Comparison of ENCODE assay signal across 8 cellular contexts in genomic region chr3:167684389-167684993, GRCh38. TPM values are rescaled to one million over a fixed set of nuclear protein-coding genes. Genes with fewer than 3 reads are reported as not detected.
DNase-seq lines count a peak whose midpoint lies in the region; ATAC-seq and TF ChIP-seq lines count a peak whose summit lies in the region.

No MANE protein-coding gene starts in this region.

- peak; percentile 70 for TF ChIP-seq CTCF in foreskin keratinocyte (conservative IDR thresholded peaks at IDR 0.05)

- H3K4me3 Mint-ChIP-seq in activated CD8-positive, alpha-beta T cell treated with anti-CD3 and anti-CD28 coated beads, Interleukin-2, amount 10 ng/mL, durations not matched to agents 7 days and 5 days = no peak overlapping the region

- no peak overlapping the region for H3K9ac ChIP-seq in trophoblast cell (ENCODE audit: low read length)

- no peaks in the 10 kb centered on the region for H3K9me3 Mint-ChIP-seq in activated CD8-positive, alpha-beta T cell treated with anti-CD3 and anti-CD28 coated beads, Interleukin-2, amount 10 ng/mL, durations not matched to agents 7 days and 5 days (ENCODE audit: insufficient read depth)

- H2BK12ac ChIP-seq in trophoblast cell (ENCODE audit: low read length) = no peak overlapping the region

- H3K4me1 ChIP-seq in foreskin keratinocyte = no peaks in the 10 kb centered on the region
- H3K4me1 ChIP-seq in trophoblast cell (ENCODE audit: control insufficient read depth in 1 of 2, insufficient read depth in 2 of 2, low read length in 2 of 2) = no peaks in the 10 kb centered on the region

- no peak overlapping the region for H4K8ac ChIP-seq in trophoblast cell (ENCODE audit: low read depth, low read length)

- no peaks in the 10 kb centered on the region for H3K9me3 ChIP-seq in trophoblast cell (ENCODE audit: insufficient read depth, low read depth, low read length)

- DNase-seq in DMS153 (lab: John Stamatoyannopoulos, UW) (peak; percentile 16), NCI-H526 (lab: John Stamatoyannopoulos, UW) (peak; percentile 38 to 75), foreskin keratinocyte (peak in 1 of 2 donors; percentile 39), trophoblast cell (peak; percentile 75 to 94)
- DNase-seq in activated CD8-positive, alpha-beta T cell treated with anti-CD3 and anti-CD28 coated beads, Interleukin-2, amount 10 ng/mL, durations not matched to agents 7 days and 5 days = peak; percentile 72

- no peak overlapping the region for H3K27ac ChIP-seq in foreskin keratinocyte
- no peak overlapping the region for H3K27ac ChIP-seq in trophoblast cell (ENCODE audit: low read depth, low read length)

- no peak overlapping the region for H3K4me3 ChIP-seq in trophoblast cell (ENCODE audit: low read depth, low read length)

- no peak overlapping the region for H3K14ac ChIP-seq in trophoblast cell (ENCODE audit: low read length)

- POLR2A ChIA-PET in activated CD8-positive, alpha-beta T cell treated with anti-CD3 and anti-CD28 coated beads, Interleukin-2, amount 10 ng/mL, durations not matched to agents 7 days and 5 days (lab: Charles Lee) = no interaction called here

- no peak overlapping the region for H3K4me2 ChIP-seq in trophoblast cell (ENCODE audit: low read length)

- ATAC-seq in GM19328 (IDR thresholded peaks at IDR 0.05; ENCODE audit: unreplicated experiment) (peak; percentile 75), HG03432 (IDR thresholded peaks at IDR 0.05; ENCODE audit: unreplicated experiment) (peak; percentile 84), foreskin keratinocyte (peak; percentile 76), HG03196 (IDR thresholded peaks at IDR 0.05; ENCODE audit: unreplicated experiment) (no peak)
- peak; percentile 77 for ATAC-seq in activated CD8-positive, alpha-beta T cell treated with anti-CD3 and anti-CD28 coated beads, Interleukin-2, amount 10 ng/mL, durations not matched to agents 7 days and 5 days

- H3K27me3 Mint-ChIP-seq in activated CD8-positive, alpha-beta T cell treated with anti-CD3 and anti-CD28 coated beads, Interleukin-2, amount 10 ng/mL, durations not matched to agents 7 days and 5 days (ENCODE audit: low read depth) = no peaks in the 10 kb centered on the region

- H3K27me3 ChIP-seq in foreskin keratinocyte = no peaks in the 10 kb centered on the region
- H3K27me3 ChIP-seq in trophoblast cell (ENCODE audit: insufficient read depth, low read length) = no peaks in the 10 kb centered on the region

- no peaks in the 10 kb centered on the region for H3K79me1 ChIP-seq in trophoblast cell (ENCODE audit: low read length)

- H3K36me3 Mint-ChIP-seq in activated CD8-positive, alpha-beta T cell treated with anti-CD3 and anti-CD28 coated beads, Interleukin-2, amount 10 ng/mL, durations not matched to agents 7 days and 5 days (ENCODE audit: low read depth) = peaks cover 23% of the 10 kb centered on the region

- no peak overlapping the region for H4K91ac ChIP-seq in trophoblast cell (ENCODE audit: low read depth, low read length)

- no peak overlapping the region for H2AFZ ChIP-seq in trophoblast cell (ENCODE audit: insufficient read depth, low read length, poor library complexity)

- H3K23ac ChIP-seq in trophoblast cell (ENCODE audit: low read length) = no peak overlapping the region

- CTCF ChIA-PET in activated CD8-positive, alpha-beta T cell treated with anti-CD3 and anti-CD28 coated beads, Interleukin-2, amount 10 ng/mL, durations not matched to agents 7 days and 5 days (lab: Charles Lee) = interaction anchor here (0.6 to 3.4 kb wide), 19 partner anchors 9 to 304 kb away, joined by 3 to 36 read pairs (median 3); partner anchors contain the start of genes PDCD10, SERPINI1 and ZBBX

- no peak overlapping the region for H2AK5ac ChIP-seq in trophoblast cell (ENCODE audit: low read length)

- H2BK120ac ChIP-seq in trophoblast cell (ENCODE audit: insufficient read depth, low read length, poor library complexity) = no peak overlapping the region

- no peak overlapping the region for H2BK5ac ChIP-seq in trophoblast cell (ENCODE audit: low read depth, low read length, poor library complexity)

- H3K79me2 ChIP-seq in trophoblast cell (ENCODE audit: control insufficient read depth, insufficient read depth, low read length, poor library complexity) = no peaks in the 10 kb centered on the region

- no peak overlapping the region for H4K12ac ChIP-seq in trophoblast cell (ENCODE audit: low read depth, low read length)

- no peak overlapping the region for H3K27ac Mint-ChIP-seq in activated CD8-positive, alpha-beta T cell treated with anti-CD3 and anti-CD28 coated beads, Interleukin-2, amount 10 ng/mL, durations not matched to agents 7 days and 5 days

- peaks cover 0 to 4% of the 10 kb centered on the region in 2 experiments for H3K36me3 ChIP-seq in trophoblast cell (ENCODE audit: control insufficient read depth in 1 of 2, insufficient read depth in 2 of 2, low read length in 2 of 2)

- H3K4ac ChIP-seq in trophoblast cell (ENCODE audit: low read depth, low read length) = no peak overlapping the region

- no peaks in the 10 kb centered on the region for H3K4me1 Mint-ChIP-seq in activated CD8-positive, alpha-beta T cell treated with anti-CD3 and anti-CD28 coated beads, Interleukin-2, amount 10 ng/mL, durations not matched to agents 7 days and 5 days (ENCODE audit: low read depth)

- no peak overlapping the region for H3K18ac ChIP-seq in trophoblast cell (ENCODE audit: low read length)

RNA-seq across cellular contexts. Expression of gene WDR49, which starts 30.7 kb away (rescaled TPM):
- not detected for total RNA-seq in activated CD8-positive, alpha-beta T cell treated with anti-CD3 and anti-CD28 coated beads, Interleukin-2, amount 10 ng/mL, durations not matched to agents 7 days and 5 days
- total RNA-seq in foreskin keratinocyte = not detected in 2 replicates
- not detected in 2 replicates for polyA plus RNA-seq in foreskin keratinocyte
- 0.04 TPM in 2 replicates for polyA plus RNA-seq in trophoblast cell (2013)

RNA-seq across cellular contexts. Expression of gene PDCD10, which starts 50.2 kb away (rescaled TPM):
- total RNA-seq in activated CD8-positive, alpha-beta T cell treated with anti-CD3 and anti-CD28 coated beads, Interleukin-2, amount 10 ng/mL, durations not matched to agents 7 days and 5 days = 10 to 100 TPM; 69.6 to 72.2 TPM
- 82.7 and 83.5 TPM in 2 replicates for total RNA-seq in foreskin keratinocyte
- polyA plus RNA-seq in foreskin keratinocyte = 68.2 and 83.4 TPM in 2 replicates
- 89.5 and 93.3 TPM in 2 replicates for polyA plus RNA-seq in trophoblast cell (2013)

RNA-seq across cellular contexts. Expression of gene SERPINI1, which starts 51.0 kb away (rescaled TPM):
- 1 to 10 TPM; 1.2 to 1.7 TPM for total RNA-seq in activated CD8-positive, alpha-beta T cell treated with anti-CD3 and anti-CD28 coated beads, Interleukin-2, amount 10 ng/mL, durations not matched to agents 7 days and 5 days
- 3.0 and 4.1 TPM in 2 replicates for total RNA-seq in foreskin keratinocyte
- 2.4 and 3.4 TPM in 2 replicates for polyA plus RNA-seq in foreskin keratinocyte
- 2.3 and 3.1 TPM in 2 replicates for polyA plus RNA-seq in trophoblast cell (2013)
